Comparison of ENCODE assay signal across 18 cellular contexts in genomic region chr5:54741711-54742110, GRCh38.
"Had no signal": no experiment of that assay in that cellular context is flagged by ENCODE, and none has a peak within 500 bp of the region (broad histone marks: within the 10 kb centered on the region; RNA-seq: fewer than 3 reads in every experiment).

No MANE protein-coding gene starts in this region.

- DNase-seq: activated CD4-positive, alpha-beta T cell treated with anti-CD3 and anti-CD28 coated beads for 1 hour; activated CD4-positive, alpha-beta T cell treated with anti-CD3 and anti-CD28 coated beads, Interleukin-2, amount 50 U/mL, for 48 hours; activated naive CD4-positive, alpha-beta T cell; activated naive CD8-positive, alpha-beta T cell treated with anti-CD3 and anti-CD28 coated beads for 36 hours; activated T-cell treated with anti-CD3 and anti-CD28 coated beads, Interleukin-2, amount 50 U/mL, for 1 hour; effector CD8-positive, alpha-beta T cell; retina; stimulated activated naive CD8-positive, alpha-beta T cell treated with anti-CD3 and anti-CD28 coated beads, Interleukin-15, Interleukin-2, amounts not matched to agents 100 U/mL and 50 U/mL, for 24 hours; substantia nigra; tibial artery; WERI-Rb-1 had no signal

- H3K27ac Mint-ChIP-seq: activated naive CD8-positive, alpha-beta T cell treated with anti-CD3 and anti-CD28 coated beads for 36 hours; activated T-helper 17 cell treated with anti-CD3 and anti-CD28 coated beads, Interleukin-2, amount 50 U/mL, for 72 hours; dendritic cell treated with granulocyte-macrophage colony-stimulating factor and Interleukin-4, amounts not matched to agents 40 ng/mL and 50 ng/mL, for 4 days; natural killer cell treated with Interleukin-12 subunit alpha and Interleukin-12 subunit beta and Interleukin-15 and Interleukin-18, amount 100 ng/mL, for 72 hours had no signal

- H3K27me3 ChIP-seq: cardiac muscle cell, neutrophil, tibial artery had no signal

- H3K27me3 Mint-ChIP-seq: activated naive CD8-positive, alpha-beta T cell treated with anti-CD3 and anti-CD28 coated beads for 36 hours; activated T-helper 17 cell treated with anti-CD3 and anti-CD28 coated beads, Interleukin-2, amount 50 U/mL, for 72 hours had no signal

- H3K79me2 ChIP-seq: parathyroid adenoma had no signal

- H3K36me3 ChIP-seq: cardiac muscle cell, esophagus muscularis mucosa, neutrophil, tibial artery, WERI-Rb-1 had no signal

- H3K9me3 Mint-ChIP-seq: activated naive CD8-positive, alpha-beta T cell treated with anti-CD3 and anti-CD28 coated beads for 36 hours; activated T-helper 17 cell treated with anti-CD3 and anti-CD28 coated beads, Interleukin-2, amount 50 U/mL, for 72 hours; dendritic cell treated with granulocyte-macrophage colony-stimulating factor and Interleukin-4, amounts not matched to agents 40 ng/mL and 50 ng/mL, for 4 days; natural killer cell treated with Interleukin-12 subunit alpha and Interleukin-12 subunit beta and Interleukin-15 and Interleukin-18, amount 100 ng/mL, for 72 hours had no signal

- H3K4me3 ChIP-seq: cardiac muscle cell, esophagus muscularis mucosa, tibial artery had no signal

- H3K4me3 Mint-ChIP-seq: activated naive CD8-positive, alpha-beta T cell treated with anti-CD3 and anti-CD28 coated beads for 36 hours; activated T-helper 17 cell treated with anti-CD3 and anti-CD28 coated beads, Interleukin-2, amount 50 U/mL, for 72 hours; dendritic cell treated with granulocyte-macrophage colony-stimulating factor and Interleukin-4, amounts not matched to agents 40 ng/mL and 50 ng/mL, for 4 days; natural killer cell treated with Interleukin-12 subunit alpha and Interleukin-12 subunit beta and Interleukin-15 and Interleukin-18, amount 100 ng/mL, for 72 hours had no signal

- H3K9me3 ChIP-seq: esophagus muscularis mucosa, neutrophil, tibial artery had no signal

- H3K36me3 Mint-ChIP-seq: activated naive CD8-positive, alpha-beta T cell treated with anti-CD3 and anti-CD28 coated beads for 36 hours; natural killer cell treated with Interleukin-12 subunit alpha and Interleukin-12 subunit beta and Interleukin-15 and Interleukin-18, amount 100 ng/mL, for 72 hours had no signal

- ATAC-seq: activated T-helper 17 cell treated with anti-CD3 and anti-CD28 coated beads, Interleukin-2, amount 50 U/mL, for 72 hours; natural killer cell treated with Interleukin-12 subunit alpha and Interleukin-12 subunit beta and Interleukin-15 and Interleukin-18, amount 100 ng/mL, for 72 hours; stimulated activated naive CD8-positive, alpha-beta T cell treated with anti-CD3 and anti-CD28 coated beads, Interleukin-15, Interleukin-2, amounts not matched to agents 100 U/mL and 50 U/mL, for 24 hours had no signal

- H3K27ac ChIP-seq: cardiac muscle cell, esophagus muscularis mucosa, neutrophil, tibial artery, WERI-Rb-1 had no signal
